In genomic region chr12:52494100-52494499, GRCh38 we compare ENCODE assay signal across 20 cellular contexts. TPM values are rescaled to one million over a fixed set of nuclear protein-coding genes. Genes with fewer than 3 reads are reported as not detected.
"Had no signal": no experiment of that assay in that cellular context is flagged by ENCODE, and none has a peak within 500 bp of the region (broad histone marks: within the 10 kb centered on the region; RNA-seq: fewer than 3 reads in every experiment).

No MANE protein-coding gene starts in this region.

- DNase-seq: activated effector memory CD4-positive, alpha-beta T cell treated with Interleukin-2 at 50 U/mL for 16 hours; activated T-cell treated with anti-CD3 and anti-CD28 coated beads, Interleukin-2, amount 50 U/mL, for 24 hours; amygdala; cerebellar nuclear complex; effector memory CD8-positive, alpha-beta T cell; erythroblast; foreskin melanocyte; islet precursor cell; midbrain; naive B cell; right lobe of liver; stimulated activated CD4-positive, alpha-beta T cell treated with anti-CD3 and anti-CD28 coated beads, Interleukin-4, amount 100 ng/mL, for 1 hour; stimulated activated CD8-positive, alpha-beta memory T cell treated with anti-CD3 and anti-CD28 coated beads, Interleukin-4, amount 100 ng/mL, for 48 hours; SW 1271 had no signal

- H3K4me3 ChIP-seq: right lobe of liver, testis had no signal

- H3K27ac ChIP-seq: neutrophil, right lobe of liver had no signal

- H3K36me3 ChIP-seq: neutrophil, right lobe of liver had no signal

- H3K27me3 ChIP-seq: right lobe of liver, testis had no signal

- H3K9me3 ChIP-seq: neutrophil, right lobe of liver, testis had no signal

- H3K4me1 ChIP-seq: right lobe of liver had no signal

RNA-seq across cellular contexts. Expression of gene KRT6A, which starts 1.0 kb away (rescaled TPM):
- total RNA-seq: activated naive CD4-positive, alpha-beta T cell treated with anti-CD3 and anti-CD28 coated beads, Interleukin-2, amount 50 U/mL, for 72 hours; progenitor cell of endocrine pancreas; urinary bladder had no signal

RNA-seq across cellular contexts. Expression of gene KRT6C, which starts 20.5 kb away (rescaled TPM):
- total RNA-seq: activated naive CD4-positive, alpha-beta T cell treated with anti-CD3 and anti-CD28 coated beads, Interleukin-2, amount 50 U/mL, for 72 hours; progenitor cell of endocrine pancreas; urinary bladder had no signal
- polyA plus RNA-seq: liver, urinary bladder had no signal

RNA-seq across cellular contexts. Expression of gene KRT5, which starts 26.1 kb away (rescaled TPM):
- total RNA-seq: activated naive CD4-positive, alpha-beta T cell treated with anti-CD3 and anti-CD28 coated beads, Interleukin-2, amount 50 U/mL, for 72 hours; liver; progenitor cell of endocrine pancreas had no signal

RNA-seq across cellular contexts. Expression of gene KRT6B, which starts 42.2 kb away (rescaled TPM):
- total RNA-seq: activated naive CD4-positive, alpha-beta T cell treated with anti-CD3 and anti-CD28 coated beads, Interleukin-2, amount 50 U/mL, for 72 hours; progenitor cell of endocrine pancreas; urinary bladder had no signal
- polyA plus RNA-seq: liver, urinary bladder had no signal

RNA-seq across cellular contexts. Expression of gene KRT71, which starts 58.8 kb away (rescaled TPM):
- total RNA-seq: activated naive CD4-positive, alpha-beta T cell treated with anti-CD3 and anti-CD28 coated beads, Interleukin-2, amount 50 U/mL, for 72 hours; liver; progenitor cell of endocrine pancreas; right lobe of liver; urinary bladder had no signal
- polyA plus RNA-seq: liver, urinary bladder had no signal
